8 cellular contexts compared by ENCODE assay signal in the genomic region with DNA sequence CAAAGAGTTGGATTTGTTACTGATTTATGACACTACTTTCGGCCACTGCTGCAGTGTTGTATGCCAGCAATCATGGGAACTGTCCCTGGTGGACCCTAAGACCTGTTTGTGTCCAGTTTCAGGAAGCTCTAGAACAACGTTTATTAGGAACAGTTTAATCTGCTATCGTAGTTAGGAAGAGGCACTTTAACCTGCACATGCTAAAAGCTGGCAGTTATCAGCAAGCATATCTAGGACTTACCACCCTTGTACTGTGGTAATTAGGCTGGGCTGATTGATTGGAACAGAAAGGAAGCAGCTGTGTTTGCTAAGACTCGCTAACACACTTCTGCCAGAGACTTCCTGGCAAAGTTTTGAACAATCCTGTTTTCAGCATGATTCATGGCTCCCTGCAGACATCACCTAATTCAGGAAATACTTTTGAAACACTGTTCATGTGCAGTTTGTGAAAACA. TPM values are rescaled to one million over a fixed set of nuclear protein-coding genes. Genes with fewer than 3 reads are reported as not detected.
DNase-seq lines count a peak whose midpoint lies in the region; ATAC-seq and TF ChIP-seq lines count a peak whose summit lies in the region.
"Not testable (repeated sequence)": the region's sequence is repeated elsewhere in the genome, so short reads cannot be mapped to it uniquely, and the experiment has no call there.

No MANE protein-coding gene starts in this region.

- peak; percentile 81 to 89 (median 87) for ATAC-seq in psoas muscle

- not testable (repeated sequence) for H3K79me2 ChIP-seq in GM23248 (ENCODE audit: insufficient read depth)

- peaks cover 31% of the 10 kb centered on the region; the same call in 1 of the 2 replicates for H3F3A ChIP-seq in GM23248 (ENCODE audit: insufficient read depth)

- H3K4me3 ChIP-seq in AG04450 (ENCODE audit: low read depth, low read length); GM23248; psoas muscle: not testable (repeated sequence)

- peaks cover 24% of the 10 kb centered on the region; the same call in 1 of the 2 replicates for H3K36me3 ChIP-seq in GM23248 (ENCODE audit: low read depth)
- H3K36me3 ChIP-seq in psoas muscle (ENCODE audit: insufficient read depth in 1 of 2, low read depth in 1 of 2), result peaks cover 3 to 91% of the 10 kb centered on the region in 2 donors

- H3K4me1 ChIP-seq in GM23248 (ENCODE audit: insufficient read depth), result peaks cover 16% of the 10 kb centered on the region
- H3K4me1 ChIP-seq in psoas muscle, result not testable (repeated sequence)

- not testable (repeated sequence) for H4K20me1 ChIP-seq in GM23248 (ENCODE audit: insufficient read depth)

- not testable (repeated sequence) for H2AFZ ChIP-seq in GM23248

- H3K27ac ChIP-seq in AG04450 (ENCODE audit: low read depth, low read length) (peak overlapping the region; percentile 31), GM23248 (peak overlapping the region; percentile 46), psoas muscle (peak overlapping the region; percentile 58)

- DNase-seq in AG04450 (ENCODE audit: low read depth, low spot score); psoas muscle: not testable (repeated sequence)
- DNase-seq in GM23248 (peak; percentile 74), NCI-H1436 (lab: John Stamatoyannopoulos, UW) (peak; percentile 20), RPMI7951 (ENCODE audit: low read depth) (peak; percentile 56), amniotic epithelial cell (ENCODE audit: low read depth) (peak; percentile 78), fibroblast of gingiva (ENCODE audit: low read depth) (peak; percentile 73), left kidney (ENCODE audit: low read depth, low spot score) (peak; percentile 37)

- POLR2A ChIA-PET in AG04450 (lab: Yijun Ruan, JAX), result not testable (repeated sequence)

- in situ Hi-C loops in GM23248 (cut with MboI), result not testable (repeated sequence)

- peak overlapping the region; percentile 51 for H3K4me2 ChIP-seq in GM23248 (ENCODE audit: unreplicated experiment)

- H3K9me2 ChIP-seq in GM23248 (ENCODE audit: insufficient read depth), result not testable (repeated sequence)

- CTCF ChIA-PET in AG04450 (lab: Charles Lee), result not testable (repeated sequence)

- intact Hi-C loops in psoas muscle (cut with DNase I), result not testable (repeated sequence)

- H3K9ac ChIP-seq in GM23248, result 0 out of 2 replicates have a peak overlapping the region, but pooled peaks have one; percentile 9

- not testable (repeated sequence) for TF ChIP-seq CTCF in AG04450 (IDR thresholded peaks at IDR 0.05; ENCODE audit: low read depth, low read length); psoas muscle (IDR thresholded peaks at IDR 0.05)

- H3K9me3 ChIP-seq in AG04450 (ENCODE audit: control insufficient read depth, insufficient read depth, low read length); GM23248 (ENCODE audit: low read depth); psoas muscle: not testable (repeated sequence)

- 26 to 27% methylated on average over 4 of the region's 4 CpGs for WGBS in GM23248 (ENCODE audit: low coverage in 1 of 2, low lambda C conversion rate in 2 of 2, missing lambda C conversion rate in 2 of 2), 2 experiments
- WGBS in psoas muscle, 3 donors, result 4 to 9% (median 9%) methylated on average over 4 of the region's 4 CpGs

- H3K27me3 ChIP-seq in AG04450 (ENCODE audit: control insufficient read depth, insufficient read depth, low read length); GM23248 (replicated peaks; ENCODE audit: insufficient read depth); psoas muscle (ENCODE audit: insufficient read depth in 3 of 3, low read length in 2 of 3): not testable (repeated sequence)

RNA-seq across cellular contexts. Expression of a gene that starts 41.1 kb away (rescaled TPM):
- polyA plus RNA-seq in AG04450 (2011; rRNA removed) (22.2 and 29.0 TPM in 2 replicates), GM23248 (2016; fragmentation: Nextera tagmentation; extraction: Ambion mirVana) (12.0 and 12.9 TPM in 2 replicates), psoas muscle (10 to 100 TPM; 12.4 to 40.1 (median 13.0) TPM)
- polyA minus RNA-seq in AG04450 (2011; rRNA and poly(A)+ RNA removed), result 27.7 and 52.6 TPM in 2 replicates
- total RNA-seq in GM23248 (2014; rRNA removed; shearing (Covaris generic)), result 47.8 and 51.7 TPM in 2 replicates
- total RNA-seq in RPMI7951 (2014; rRNA removed; shearing (Covaris generic)), result 51.6 and 56.0 TPM in 2 replicates
- total RNA-seq in psoas muscle, result 10 to 100 TPM; 58.5 to 74.3 (median 70.9) TPM
